In genomic region chr10:6343321-6344010, GRCh38 we compare ENCODE assay signal across 17 cellular contexts.
"Had no signal": no experiment of that assay in that cellular context is flagged by ENCODE, and none has a peak within 500 bp of the region (broad histone marks: within the 10 kb centered on the region; RNA-seq: fewer than 3 reads in every experiment).

No MANE protein-coding gene starts in this region.

- H3K36me3 ChIP-seq: sigmoid colon, WERI-Rb-1 had no signal

- H3K9me3 Mint-ChIP-seq: type B pancreatic cell had no signal

- H3K27ac Mint-ChIP-seq: natural killer cell, type B pancreatic cell had no signal

- H3K4me3 ChIP-seq: lung, psoas muscle, sigmoid colon had no signal

- H3K4me3 Mint-ChIP-seq: brain, natural killer cell, type B pancreatic cell had no signal

- ATAC-seq: left cardiac atrium, natural killer cell, psoas muscle had no signal

- H3K36me3 Mint-ChIP-seq: natural killer cell, type B pancreatic cell had no signal

- H3K27me3 ChIP-seq: sigmoid colon had no signal

- H3K9me3 ChIP-seq: psoas muscle, sigmoid colon had no signal

- H3K27ac ChIP-seq: psoas muscle, sigmoid colon, WERI-Rb-1 had no signal

- DNase-seq: activated CD4-positive, alpha-beta T cell treated with anti-CD3 and anti-CD28 coated beads for 4 hours; activated naive CD4-positive, alpha-beta T cell treated with anti-CD3 and anti-CD28 coated beads, Interleukin-2, amount 50 U/mL, for 16 hours; amygdala; effector memory CD4-positive, alpha-beta T cell; erythroblast; glutamatergic neuron; left cardiac atrium; natural killer cell; nucleus accumbens; psoas muscle; sigmoid colon; stimulated activated CD4-positive, alpha-beta T cell treated with anti-CD3 and anti-CD28 coated beads, Interleukin-12 subunit alpha, Interleukin-12 subunit beta, amount 100 ng/mL, for 4 hours; stimulated activated naive CD4-positive, alpha-beta T cell treated with Interleukin-2 at 50 U/mL for 16 hours; WERI-Rb-1 had no signal
